In the genomic region with DNA sequence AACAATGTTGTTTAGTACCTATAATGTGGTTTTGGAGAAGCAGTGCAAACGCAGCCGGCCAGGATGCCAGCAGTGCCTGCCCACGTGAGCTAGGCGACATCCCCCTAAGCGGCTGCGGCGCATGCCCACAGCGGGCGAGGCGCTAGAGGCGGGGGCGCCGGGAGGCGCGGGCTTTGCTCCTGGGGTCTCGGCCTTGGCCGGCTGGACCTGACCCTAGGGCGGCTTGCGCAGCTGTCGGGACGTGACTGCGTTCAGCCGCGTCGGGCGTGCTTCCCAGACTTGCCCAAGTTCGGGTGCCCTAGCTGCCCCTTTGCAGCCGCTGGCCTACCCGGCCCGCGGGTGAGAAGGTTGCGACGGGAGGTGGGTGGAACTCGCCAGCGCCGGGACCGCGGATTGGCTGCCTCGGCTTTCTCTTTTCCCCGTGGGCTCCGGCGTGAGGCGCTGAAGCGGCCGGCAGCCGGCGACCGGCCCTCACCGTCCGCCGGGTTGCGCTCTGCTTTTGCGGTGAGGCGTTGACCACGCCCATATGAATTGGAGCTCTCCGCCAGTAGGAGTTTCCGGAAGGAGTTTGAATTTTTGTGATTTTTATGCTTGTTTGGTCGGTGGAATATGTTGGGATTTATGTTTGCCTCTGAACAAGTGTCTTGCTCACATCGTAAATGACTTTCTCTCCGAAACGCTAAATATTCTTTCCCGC, we compare ENCODE assay signal across 8 cellular contexts. TPM values are rescaled to one million over a fixed set of nuclear protein-coding genes. Genes with fewer than 3 reads are reported as not detected.
A peak's percentile ranks its signal among the peaks of the same experiment; 100 is the strongest.
DNase-seq lines count a peak whose midpoint lies in the region; ATAC-seq and TF ChIP-seq lines count a peak whose summit lies in the region.

A gene (plus strand): TSS at position 122 of the 697 bp plus-strand sequence. CDS start 599 bp downstream, outside the sequence.

- peak in 2 of 3 experiments; percentile 5 to 37 for TF ChIP-seq CTCF in vagina (IDR thresholded peaks at IDR 0.05)

- H3K4me1 ChIP-seq in right cardiac atrium (ENCODE audit: control insufficient read depth, insufficient read depth, low read length): no peaks in the 10 kb centered on the region
- H3K4me1 ChIP-seq in vagina: peaks cover 35% of the 10 kb centered on the region

- H3K36me3 ChIP-seq in vagina: no peaks in the 10 kb centered on the region

- peak within 1 kb of the TSS; percentile 79 for H3K27ac ChIP-seq in right cardiac atrium (ENCODE audit: low read length)
- H3K27ac ChIP-seq in vagina: peak within 1 kb of the TSS; percentile 92

- intact Hi-C loops in right cardiac atrium (cut with DNase I): loop anchor here in 1 of 4 donors (10.0 kb wide), 1 partner anchor 69 kb away; a partner anchor contains a TSS
- intact Hi-C loops in vagina (cut with DNase I): no loop called here

- no peaks in the 10 kb centered on the region for H3K9me3 ChIP-seq in right cardiac atrium (ENCODE audit: control insufficient read depth, low read length)
- no peaks in the 10 kb centered on the region for H3K9me3 ChIP-seq in vagina

- no peaks in the 10 kb centered on the region for H3K27me3 ChIP-seq in right cardiac atrium (ENCODE audit: control insufficient read depth, insufficient read depth)
- H3K27me3 ChIP-seq in vagina: no peaks in the 10 kb centered on the region

- ATAC-seq in GM18499 (IDR thresholded peaks at IDR 0.05; ENCODE audit: insufficient read depth, unreplicated experiment) (peak; percentile 53), HG02885 (IDR thresholded peaks at IDR 0.05; ENCODE audit: poor library complexity, unreplicated experiment) (peak; percentile 86), right cardiac atrium (peak; percentile 100)

- H3K4me3 ChIP-seq in right cardiac atrium (ENCODE audit: low read length) (peak within 1 kb of the TSS; percentile 43), vagina (peak within 1 kb of the TSS; percentile 74 to 85)

- DNase-seq in NCI-H1694 (lab: John Stamatoyannopoulos, UW) (peak; percentile 45), T-helper 2 cell (peak; percentile 62 to 88 (median 76)), anterior cingulate cortex (lab: John Stamatoyannopoulos, UW) (peak in 57 of 58 donors; percentile 63 to 98 (median 91)), right cardiac atrium (peak; percentile 92 to 97 (median 96)), putamen (ENCODE audit: low spot score) (peak; percentile 93), vagina (ENCODE audit: extremely low spot score in 2 of 2) (peak in 1 of 2 donors; percentile 92)

- peak in 1 of 2 donors; percentile 9 for TF ChIP-seq POLR2A in vagina (IDR thresholded peaks at IDR 0.05)

- under 1% methylated on average over 62 of the region's 62 CpGs for WGBS in right cardiac atrium

RNA-seq across cellular contexts. Expression of the gene that starts here (rescaled TPM):
- 10 to 100 TPM; 28.5 to 31.3 (median 29.0) TPM for total RNA-seq in right cardiac atrium
- polyA plus RNA-seq in right cardiac atrium: 14.0 TPM
- 19.6 TPM for total RNA-seq in vagina
